ENCODE assay signal across 1 cellular context in genomic region chr16:57591870-57592485, GRCh38.
TF ChIP-seq lines count a peak whose summit lies in the region.

No MANE protein-coding gene starts in this region.

TF ChIP-seq in HCT116, 20 proteins besides CTCF, POLR2A, EP300 and RAD21 (continued from another document):
- TF ChIP-seq SIN3A (IDR thresholded peaks at IDR 0.05; ENCODE audit: low read depth): no peak
- no peak for TF ChIP-seq ZBTB33 (IDR thresholded peaks at IDR 0.05; ENCODE audit: extremely low read depth, insufficient replicate concordance, low read length)
- TF ChIP-seq SRF (IDR thresholded peaks at IDR 0.05; ENCODE audit: low read depth): no peak
- no peak for TF ChIP-seq ZNF274 (IDR thresholded peaks at IDR 0.05; ENCODE audit: low read depth, low read length)
- TF ChIP-seq FOSL1 (IDR thresholded peaks at IDR 0.05; ENCODE audit: low read depth): no peak
